ENCODE assay signal across 14 cellular contexts in genomic region chrX:48715066-48715465, GRCh38. TPM values are rescaled to one million over a fixed set of nuclear protein-coding genes. Genes with fewer than 3 reads are reported as not detected.
A peak's percentile ranks its signal among the peaks of the same experiment; 100 is the strongest.
DNase-seq lines count a peak whose midpoint lies in the region; ATAC-seq and TF ChIP-seq lines count a peak whose summit lies in the region.
"Had no signal": no experiment of that assay in that cellular context is flagged by ENCODE, and none has a peak within 500 bp of the region (broad histone marks: within the 10 kb centered on the region; RNA-seq: fewer than 3 reads in every experiment).

No MANE protein-coding gene starts in this region.

- no peaks in the 10 kb centered on the region for H3K9me2 ChIP-seq in PC-3 (replicated peaks; ENCODE audit: low read length)

- TF ChIP-seq CTCF in PC-3 (conservative IDR thresholded peaks at IDR 0.05; ENCODE audit: low read depth, low read length) (no peak), chondrocyte (IDR thresholded peaks at IDR 0.05) (no peak), osteocyte (IDR thresholded peaks at IDR 0.05) (no peak)

- peaks cover 0 to 2% of the 10 kb centered on the region in 2 donors for H3K36me3 Mint-ChIP-seq in activated T-cell treated with anti-CD3 and anti-CD28 coated beads, Interleukin-2, amount 50 U/mL, for 72 hours (ENCODE audit: insufficient read depth in 2 of 2)
- no peaks in the 10 kb centered on the region for H3K36me3 Mint-ChIP-seq in chondrocyte (ENCODE audit: low read depth)
- H3K36me3 Mint-ChIP-seq in osteocyte (ENCODE audit: unreplicated experiment): no peaks in the 10 kb centered on the region
- H3K36me3 Mint-ChIP-seq: naive B cell had no signal

- H3K27ac ChIP-seq in PC-3 (ENCODE audit: low read length): peak overlapping the region; percentile 18; the same call in 1 of the 2 replicates
- H3K27ac ChIP-seq: SJCRH30, uterus had no signal

- peaks cover 70% of the 10 kb centered on the region for H3K4me1 Mint-ChIP-seq in activated T-cell treated with anti-CD3 and anti-CD28 coated beads, Interleukin-2, amount 50 U/mL, for 72 hours (ENCODE audit: low read depth)
- H3K4me1 Mint-ChIP-seq in chondrocyte (ENCODE audit: low read depth): peaks cover 17% of the 10 kb centered on the region
- peaks cover 12% of the 10 kb centered on the region for H3K4me1 Mint-ChIP-seq in osteocyte (ENCODE audit: unreplicated experiment)

- H3K79me2 ChIP-seq in PC-3 (ENCODE audit: low read length): no peaks in the 10 kb centered on the region

- peak; percentile 27 to 36 for ATAC-seq in activated T-cell treated with anti-CD3 and anti-CD28 coated beads, Interleukin-2, amount 50 U/mL, for 72 hours (replicated peaks in 1 of 2)
- ATAC-seq in PC-3 (no peak), sciatic nerve (peak; percentile 56)

- H3K9me3 Mint-ChIP-seq in activated T-cell treated with anti-CD3 and anti-CD28 coated beads, Interleukin-2, amount 50 U/mL, for 72 hours: peaks cover 0 to 3% of the 10 kb centered on the region in 2 donors
- H3K9me3 Mint-ChIP-seq in chondrocyte (ENCODE audit: low read depth) (peaks cover 24% of the 10 kb centered on the region), osteocyte (ENCODE audit: unreplicated experiment) (peaks cover 4% of the 10 kb centered on the region)

- DNase-seq in activated T-cell treated with anti-CD3 and anti-CD28 coated beads, Interleukin-2, amount 50 U/mL, for 72 hours: no peak
- DNase-seq in activated T-cell treated with anti-CD3 and anti-CD28 coated beads for 4 hours (no peak), PC-3 (peak; percentile 31), chondrocyte (ENCODE audit: low spot score) (no peak), sciatic nerve (ENCODE audit: low spot score) (no peak), GM19240 (ENCODE audit: insufficient read length, low spot score) (no peak), HEK293T (ENCODE audit: extremely low spot score) (no peak), osteocyte (ENCODE audit: extremely low spot score, unreplicated experiment) (no peak)
- DNase-seq: naive B cell, NCI-H1105 treated with DMSO at 0.1 percent for 48 hours, NCI-H526, small intestine, uterus had no signal

- no peaks in the 10 kb centered on the region for H3K9me3 ChIP-seq in PC-3 (ENCODE audit: low read length)
- H3K9me3 ChIP-seq: SJCRH30, uterus had no signal

- peak overlapping the region; percentile 85 for H3K27ac Mint-ChIP-seq in activated T-cell treated with anti-CD3 and anti-CD28 coated beads, Interleukin-2, amount 50 U/mL, for 72 hours
- peak overlapping the region; percentile 4 for H3K27ac Mint-ChIP-seq in chondrocyte (ENCODE audit: unreplicated experiment)
- H3K27ac Mint-ChIP-seq in osteocyte (ENCODE audit: unreplicated experiment): no peak overlapping the region

- no peak overlapping the region for H2AFZ ChIP-seq in PC-3 (ENCODE audit: low read length)

- H3K27me3 ChIP-seq in PC-3 (ENCODE audit: low read length): no peaks in the 10 kb centered on the region
- H3K27me3 ChIP-seq: SJCRH30, uterus had no signal

- no peak overlapping the region for H3K4me3 ChIP-seq in PC-3 (ENCODE audit: low read length)
- H3K4me3 ChIP-seq: SJCRH30, uterus had no signal

- no TSS peak for BruUV-seq in PC-3 (replicated peaks; lab: Mats Ljungman, UMichigan)

- H3K4me3 Mint-ChIP-seq in activated T-cell treated with anti-CD3 and anti-CD28 coated beads, Interleukin-2, amount 50 U/mL, for 72 hours: peak overlapping the region; percentile 63 to 78
- no peak overlapping the region for H3K4me3 Mint-ChIP-seq in chondrocyte (ENCODE audit: unreplicated experiment)
- H3K4me3 Mint-ChIP-seq in osteocyte (ENCODE audit: unreplicated experiment): no peak overlapping the region
- H3K4me3 Mint-ChIP-seq: naive B cell had no signal

- no peak overlapping the region for H3K4me2 ChIP-seq in PC-3 (ENCODE audit: low read length)

- no peaks in the 10 kb centered on the region for H3K36me3 ChIP-seq in PC-3 (ENCODE audit: low read depth, low read length)
- H3K36me3 ChIP-seq: SJCRH30, uterus had no signal

- H4K20me1 ChIP-seq in PC-3 (ENCODE audit: low read length): no peaks in the 10 kb centered on the region

- POLR2A ChIA-PET in PC-3 (lab: Charles Lee; ENCODE audit: unreplicated experiment) (no interaction called here), HEK293T (lab: Yijun Ruan, JAX) (interaction anchor here (2.9 kb wide), 1 partner anchor 22 kb away, joined by 6 read pairs; no protein-coding TSS in a partner anchor)

- no peaks in the 10 kb centered on the region for H3F3A ChIP-seq in PC-3 (ENCODE audit: low read length, unreplicated experiment)

- CTCF ChIA-PET in PC-3 (lab: Charles Lee) (no interaction called here), HEK293T (lab: Yijun Ruan, JAX) (no interaction called here)

- peaks cover 17% of the 10 kb centered on the region; the same call in 1 of the 2 replicates for H3K4me1 ChIP-seq in PC-3 (ENCODE audit: insufficient read depth, low read length)
- H3K4me1 ChIP-seq: SJCRH30, uterus had no signal

- no peak overlapping the region; the same call in 1 of the 2 replicates for H3K9ac ChIP-seq in PC-3 (ENCODE audit: low read length)

- peaks cover 40% of the 10 kb centered on the region for H3K27me3 Mint-ChIP-seq in activated T-cell treated with anti-CD3 and anti-CD28 coated beads, Interleukin-2, amount 50 U/mL, for 72 hours (ENCODE audit: low read depth)
- H3K27me3 Mint-ChIP-seq in chondrocyte (ENCODE audit: low read depth) (no peaks in the 10 kb centered on the region), osteocyte (ENCODE audit: unreplicated experiment) (no peaks in the 10 kb centered on the region)

- intact Hi-C loops in PC-3 (cut with micrococcal nuclease) (no loop called here), sciatic nerve (cut with DNase I) (no loop called here)

TF ChIP-seq in HEK293T, 16 proteins besides CTCF, POLR2A, EP300 and RAD21:
- no peak for TF ChIP-seq TARDBP (IDR thresholded peaks at IDR 0.05)
- no peak for TF ChIP-seq ARNT (IDR thresholded peaks at IDR 0.05)
- no peak for TF ChIP-seq FOXM1 (IDR thresholded peaks at IDR 0.05; ENCODE audit: borderline replicate concordance)
- no peak for TF ChIP-seq ZNF384 (IDR thresholded peaks at IDR 0.05)
- TF ChIP-seq HDGF (IDR thresholded peaks at IDR 0.05; ENCODE audit: borderline replicate concordance): no peak
- no peak for TF ChIP-seq PKNOX1 (IDR thresholded peaks at IDR 0.05)
- no peak for TF ChIP-seq NFRKB (IDR thresholded peaks at IDR 0.05)
- no peak for TF ChIP-seq FOXA1 (IDR thresholded peaks at IDR 0.05)
- no peak for TF ChIP-seq ELF4 (IDR thresholded peaks at IDR 0.05)
- no peak for TF ChIP-seq SUZ12 (IDR thresholded peaks at IDR 0.05)
- no peak for TF ChIP-seq SP1 (IDR thresholded peaks at IDR 0.05)
- no peak for TF ChIP-seq LEF1 (IDR thresholded peaks at IDR 0.05; ENCODE audit: borderline replicate concordance)

RNA-seq across cellular contexts. Expression of gene SUV39H1, which starts 18.5 kb away (rescaled TPM):
- total RNA-seq in activated T-cell treated with anti-CD3 and anti-CD28 coated beads, Interleukin-2, amount 50 U/mL, for 72 hours: 10 to 100 TPM; 29.4 to 34.8 TPM
- total RNA-seq in PC-3 (2014; rRNA removed) (22.3 and 31.7 TPM in 2 replicates), chondrocyte (3.0 to 4.7 TPM (median 3.6 TPM) in 3 replicates), sciatic nerve (5.3 TPM), osteocyte (4.5 and 5.1 TPM in 2 replicates)

RNA-seq across cellular contexts. Expression of gene WAS, which starts 31.5 kb away (rescaled TPM):
- total RNA-seq in activated T-cell treated with anti-CD3 and anti-CD28 coated beads, Interleukin-2, amount 50 U/mL, for 72 hours: 10 to 100 TPM; 81.4 to 83.9 TPM
- total RNA-seq in PC-3 (2014; rRNA removed): 0.66 TPM in 1 of 2 replicates, not detected in the other
- total RNA-seq in chondrocyte: 0.24 to 1.3 TPM (median 0.37 TPM) in 3 replicates
- 14.4 TPM for total RNA-seq in sciatic nerve
- total RNA-seq in osteocyte: 0.19 and 0.39 TPM in 2 replicates
- total RNA-seq: SJCRH30 had no signal

RNA-seq across cellular contexts. Expression of gene GLOD5, which starts 46.5 kb away (rescaled TPM):
- total RNA-seq in activated T-cell treated with anti-CD3 and anti-CD28 coated beads, Interleukin-2, amount 50 U/mL, for 72 hours: not detected
- total RNA-seq in PC-3 (2014; rRNA removed) (not detected in 2 replicates), chondrocyte (not detected in 3 replicates), sciatic nerve (not detected), osteocyte (not detected in 2 replicates)
- total RNA-seq: SJCRH30, uterus had no signal

Comparison
In these comparisons a context has a peak if more than half of its experiments do, and no peak if none do; other contexts are left out.
1. H3K4me3 Mint-ChIP-seq: peak in activated T-cell treated with anti-CD3 and anti-CD28 coated beads, Interleukin-2, amount 50 U/mL, for 72 hours (2 of 2); none in chondrocyte (single experiment) and osteocyte (single experiment).